ENCODE assay signal across 8 cellular contexts in genomic region chr1:25544819-25545218, GRCh38. TPM values are rescaled to one million over a fixed set of nuclear protein-coding genes. Genes with fewer than 3 reads are reported as not detected.
A peak's percentile ranks its signal among the peaks of the same experiment; 100 is the strongest.
DNase-seq lines count a peak whose midpoint lies in the region; TF ChIP-seq lines count a peak whose summit lies in the region.

No MANE protein-coding gene starts in this region.

- peak overlapping the region; percentile 97 for H3K4me3 ChIP-seq in BLaER1
- H3K4me3 ChIP-seq in dorsolateral prefrontal cortex: peak overlapping the region; percentile 40 to 96 (median 85)
- peak overlapping the region; percentile 57 for H3K4me3 ChIP-seq in mononuclear cell (ENCODE audit: low read length)

- peak in 1 of 56 donors; percentile 18 for TF ChIP-seq CTCF in dorsolateral prefrontal cortex (IDR thresholded peaks at IDR 0.05 in 54 of 56, conservative IDR thresholded peaks at IDR 0.05 in 2 of 56; ENCODE audit: low read depth in 1 of 56, partially characterized antibody in 56 of 56)

- H4K20me1 ChIP-seq in BLaER1: peaks cover 19% of the 10 kb centered on the region

- H3K4me2 ChIP-seq in BLaER1: peak overlapping the region; percentile 99

- peak; percentile 33 for DNase-seq in NCI-H69 (lab: John Stamatoyannopoulos, UW)
- peak; percentile 51 to 78 (median 64) for DNase-seq in dorsolateral prefrontal cortex
- DNase-seq in NCI-H2029 treated with DMSO at 0.1 percent for 48 hours (lab: John Stamatoyannopoulos, UW): no peak
- DNase-seq in NCI-H1694 (lab: John Stamatoyannopoulos, UW): no peak
- no peak for DNase-seq in DMS53 treated with DMSO at 0.1 percent for 48 hours (lab: John Stamatoyannopoulos, UW; ENCODE audit: unreplicated experiment)
- DNase-seq in NCI-H1092 treated with DMSO at 0.1 percent for 48 hours (lab: John Stamatoyannopoulos, UW): no peak

- intact Hi-C loops in dorsolateral prefrontal cortex (cut with DNase I): loop anchor here in 1 of 2 donors (2.0 to 5.0 kb wide), 2 partner anchors 16 to 72 kb away; partner anchors contain the start of gene MAN1C1

- no peaks in the 10 kb centered on the region for H3K36me3 ChIP-seq in BLaER1

- peaks cover 58% of the 10 kb centered on the region for H3K4me1 ChIP-seq in BLaER1
- H3K4me1 ChIP-seq in mononuclear cell (ENCODE audit: insufficient read depth, low read length): peaks cover 44% of the 10 kb centered on the region

- H3K9ac ChIP-seq in BLaER1: peak overlapping the region; percentile 89

- H3K27ac ChIP-seq in BLaER1: no peak overlapping the region
- H3K27ac ChIP-seq in dorsolateral prefrontal cortex: peak overlapping the region in 56 of 59 donors; percentile 16 to 99 (median 82)

- no peaks in the 10 kb centered on the region for H3K9me3 ChIP-seq in BLaER1
- H3K9me3 ChIP-seq in mononuclear cell (ENCODE audit: low read depth, low read length): no peaks in the 10 kb centered on the region

- no peaks in the 10 kb centered on the region for H3K27me3 ChIP-seq in BLaER1
- no peaks in the 10 kb centered on the region for H3K27me3 ChIP-seq in dorsolateral prefrontal cortex
- no peaks in the 10 kb centered on the region for H3K27me3 ChIP-seq in mononuclear cell (ENCODE audit: insufficient read depth, low read length)

RNA-seq across cellular contexts. Expression of gene LDLRAP1, which starts 1.4 kb away (rescaled TPM):
- 10 to 100 TPM in 112 of 120 experiments, 1 to 10 TPM in 8; 6.1 to 62.3 (median 19.3) TPM for total RNA-seq in dorsolateral prefrontal cortex
- 34.5 TPM for total RNA-seq in mononuclear cell

Comparison
In these comparisons a context has a peak if more than half of its experiments do, and no peak if none do; other contexts are left out.
1. DNase-seq: peak in NCI-H69 (single experiment) and dorsolateral prefrontal cortex (10 of 10); none in NCI-H2029 treated with DMSO at 0.1 percent for 48 hours (single experiment), NCI-H1694 (single experiment), DMS53 treated with DMSO at 0.1 percent for 48 hours (single experiment) and NCI-H1092 treated with DMSO at 0.1 percent for 48 hours (single experiment).
2. Peak in every context shown above with its lines, with median percentiles within 50 percentile points of each other: H3K4me3 ChIP-seq.